ENCODE assay signal across 8 cellular contexts in genomic region chr2:39124000-39124769, GRCh38. TPM values are rescaled to one million over a fixed set of nuclear protein-coding genes. Genes with fewer than 3 reads are reported as not detected.
A peak's percentile ranks its signal among the peaks of the same experiment; 100 is the strongest.
DNase-seq lines count a peak whose midpoint lies in the region; ATAC-seq, FAIRE-seq and TF ChIP-seq lines count a peak whose summit lies in the region.

No MANE protein-coding gene starts in this region.

- no peaks in the 10 kb centered on the region for H3K36me3 ChIP-seq in GM23338 (ENCODE audit: insufficient read depth)
- H3K36me3 ChIP-seq in fibroblast of lung (ENCODE audit: control insufficient read depth, insufficient read depth, low read length), result no peaks in the 10 kb centered on the region

- no peaks in the 10 kb centered on the region for H3K9me2 ChIP-seq in GM23338 (ENCODE audit: insufficient read depth)

- H3K27me3 ChIP-seq in GM23338 (ENCODE audit: insufficient read depth), result no peaks in the 10 kb centered on the region
- H3K27me3 ChIP-seq in fibroblast of lung (ENCODE audit: control insufficient read depth, insufficient read depth, low read length), result no peaks in the 10 kb centered on the region

- peak; percentile 78 for ATAC-seq in GM23338
- ATAC-seq in naive thymus-derived CD8-positive, alpha-beta T cell, result peak; percentile 68 to 80
- ATAC-seq in stimulated activated naive B cell treated with anti-CD40 and anti-IgM and Interleukin-4, amounts not matched to agents 10 μg/mL and 1 μg/mL and 100 μg/mL, for 72 hours (replicated peaks), result peak; percentile 79 to 82

- DNase-seq in ELF-1 (ENCODE audit: low read depth, low spot score) (peak; percentile 98), GM23338 (ENCODE audit: low spot score) (peak; percentile 100), Kasumi-1 (lab: John Stamatoyannopoulos, UW) (peak; percentile 89 to 93), RCC 7860 (ENCODE audit: low spot score) (peak; percentile 83), fibroblast of lung (ENCODE audit: low read depth in 2 of 2) (peak; percentile 95 to 96)
- peak; percentile 90 to 94 for DNase-seq in activated T-helper 1 cell treated with anti-CD3 and anti-CD28 coated beads, Interleukin-2, amount 50 U/mL, for 16 hours (ENCODE audit: low read depth in 1 of 2, low spot score in 1 of 2)
- peak; percentile 89 to 98 (median 96) for DNase-seq in naive thymus-derived CD8-positive, alpha-beta T cell
- DNase-seq in stimulated activated naive B cell treated with anti-CD40 and anti-IgM and Interleukin-4, amounts not matched to agents 10 μg/mL and 1 μg/mL and 100 μg/mL, for 72 hours, result peak; percentile 96

- peak overlapping the region; percentile 68 for H3K4me3 ChIP-seq in GM23338
- H3K4me3 ChIP-seq in fibroblast of lung (replicated peaks in 1 of 4; ENCODE audit: control extremely low read depth in 1 of 4, insufficient read depth in 1 of 4, low read depth in 3 of 4, low read length in 4 of 4), result peak overlapping the region; percentile 66 to 89 (median 80)

- H4K20me1 ChIP-seq in GM23338 (replicated peaks; ENCODE audit: insufficient read depth) (peaks cover under 1% of the 10 kb centered on the region; the same call in 1 of the 2 replicates), fibroblast of lung (ENCODE audit: control insufficient read depth, extremely low read depth, insufficient read depth, low read length) (no peaks in the 10 kb centered on the region)

- peak overlapping the region; percentile 99 for H3K27ac Mint-ChIP-seq in GM23338
- H3K27ac Mint-ChIP-seq in naive thymus-derived CD8-positive, alpha-beta T cell, result peak overlapping the region; percentile 89 to 99 (median 95)
- peak overlapping the region; percentile 97 for H3K27ac Mint-ChIP-seq in stimulated activated naive B cell treated with anti-CD40 and anti-IgM and Interleukin-4, amounts not matched to agents 10 μg/mL and 1 μg/mL and 100 μg/mL, for 72 hours

- peak overlapping the region; percentile 83 for H3K4me3 Mint-ChIP-seq in GM23338
- peak overlapping the region; percentile 85 to 99 (median 94) for H3K4me3 Mint-ChIP-seq in naive thymus-derived CD8-positive, alpha-beta T cell
- H3K4me3 Mint-ChIP-seq in stimulated activated naive B cell treated with anti-CD40 and anti-IgM and Interleukin-4, amounts not matched to agents 10 μg/mL and 1 μg/mL and 100 μg/mL, for 72 hours, result peak overlapping the region; percentile 87 to 88

- H3K27me3 Mint-ChIP-seq in GM23338 (ENCODE audit: insufficient read depth, low read depth, poor library complexity), result peaks cover 10% of the 10 kb centered on the region
- H3K27me3 Mint-ChIP-seq in naive thymus-derived CD8-positive, alpha-beta T cell, result no peaks in the 10 kb centered on the region
- no peaks in the 10 kb centered on the region for H3K27me3 Mint-ChIP-seq in stimulated activated naive B cell treated with anti-CD40 and anti-IgM and Interleukin-4, amounts not matched to agents 10 μg/mL and 1 μg/mL and 100 μg/mL, for 72 hours

- H3K9ac ChIP-seq in fibroblast of lung (ENCODE audit: insufficient read depth, low read length), result peak overlapping the region; percentile 61

- peaks cover 26% of the 10 kb centered on the region for H3K4me1 Mint-ChIP-seq in GM23338
- peaks cover 16 to 68% (median 52%) of the 10 kb centered on the region in 4 donors for H3K4me1 Mint-ChIP-seq in naive thymus-derived CD8-positive, alpha-beta T cell
- H3K4me1 Mint-ChIP-seq in stimulated activated naive B cell treated with anti-CD40 and anti-IgM and Interleukin-4, amounts not matched to agents 10 μg/mL and 1 μg/mL and 100 μg/mL, for 72 hours, result peaks cover 16 to 36% of the 10 kb centered on the region in 2 donors

- H3K4me2 ChIP-seq in GM23338, result peak overlapping the region; percentile 91
- peak overlapping the region; percentile 96 for H3K4me2 ChIP-seq in fibroblast of lung (ENCODE audit: extremely low read depth, insufficient read depth, low read length)

- POLR2A ChIA-PET in naive thymus-derived CD8-positive, alpha-beta T cell (lab: Charles Lee), result interaction anchor here (0.6 to 2.3 kb wide), 21 partner anchors 9 to 373 kb away, joined by 3 to 28 read pairs (median 5); partner anchors contain the start of gene SRSF7

- H3K4me1 ChIP-seq in GM23338 (ENCODE audit: insufficient read depth) (peaks cover 24% of the 10 kb centered on the region), fibroblast of lung (ENCODE audit: control insufficient read depth, extremely low read depth, insufficient read depth, low read length) (peaks cover 6% of the 10 kb centered on the region)

- peaks cover 5% of the 10 kb centered on the region; the same call in 1 of the 3 replicates for H3K36me3 Mint-ChIP-seq in GM23338 (ENCODE audit: low read depth)
- H3K36me3 Mint-ChIP-seq in naive thymus-derived CD8-positive, alpha-beta T cell, result no peaks in the 10 kb centered on the region
- H3K36me3 Mint-ChIP-seq in stimulated activated naive B cell treated with anti-CD40 and anti-IgM and Interleukin-4, amounts not matched to agents 10 μg/mL and 1 μg/mL and 100 μg/mL, for 72 hours, result peaks cover 0 to 2% of the 10 kb centered on the region in 2 donors

- H3K27ac ChIP-seq in GM23338 (ENCODE audit: low read depth) (peak overlapping the region; percentile 99), fibroblast of lung (ENCODE audit: insufficient read depth, low read length) (peak overlapping the region; percentile 88)

- H3K79me2 ChIP-seq in GM23338 (replicated peaks; ENCODE audit: insufficient read depth), result peaks cover 19% of the 10 kb centered on the region
- peaks cover 8% of the 10 kb centered on the region for H3K79me2 ChIP-seq in fibroblast of lung (ENCODE audit: control insufficient read depth, insufficient read depth, low read length)

- FAIRE-seq in RCC 7860 (lab: Jason Lieb, UNC), result no peak

- peaks cover 4% of the 10 kb centered on the region; the same call in 1 of the 3 replicates for H3K9me3 Mint-ChIP-seq in GM23338
- no peaks in the 10 kb centered on the region for H3K9me3 Mint-ChIP-seq in naive thymus-derived CD8-positive, alpha-beta T cell
- no peaks in the 10 kb centered on the region for H3K9me3 Mint-ChIP-seq in stimulated activated naive B cell treated with anti-CD40 and anti-IgM and Interleukin-4, amounts not matched to agents 10 μg/mL and 1 μg/mL and 100 μg/mL, for 72 hours

- no peaks in the 10 kb centered on the region for H3K9me3 ChIP-seq in fibroblast of lung (ENCODE audit: control insufficient read depth, insufficient read depth, low read depth, low read length)

- peak overlapping the region; percentile 93 for H2AFZ ChIP-seq in GM23338
- peak overlapping the region; percentile 94 for H2AFZ ChIP-seq in fibroblast of lung (ENCODE audit: low read length)

- TF ChIP-seq CTCF in GM23338 (conservative IDR thresholded peaks at IDR 0.05; ENCODE audit: low read depth in 2 of 2) (peak; percentile 51 to 77), fibroblast of lung (conservative IDR thresholded peaks at IDR 0.05 in 1 of 2, IDR thresholded peaks at IDR 0.05 in 1 of 2; ENCODE audit: low read depth in 1 of 2, low read length in 2 of 2) (peak; percentile 19 to 50)

- H3F3A ChIP-seq in GM23338 (replicated peaks; ENCODE audit: low read depth), result peaks cover 23% of the 10 kb centered on the region

TF ChIP-seq in GM23338, 12 proteins besides CTCF, POLR2A, EP300 and RAD21:
- peak; percentile 93 for TF ChIP-seq POLR2AphosphoS5 (IDR thresholded peaks at IDR 0.05; ENCODE audit: low read depth)
- no peak for TF ChIP-seq JUNB (IDR thresholded peaks at IDR 0.05; ENCODE audit: unreplicated experiment)
- TF ChIP-seq CREB1 (CRISPR knock-in tag; IDR thresholded peaks at IDR 0.05; ENCODE audit: low read depth), result peak; percentile 95
- TF ChIP-seq, protein P1, sequence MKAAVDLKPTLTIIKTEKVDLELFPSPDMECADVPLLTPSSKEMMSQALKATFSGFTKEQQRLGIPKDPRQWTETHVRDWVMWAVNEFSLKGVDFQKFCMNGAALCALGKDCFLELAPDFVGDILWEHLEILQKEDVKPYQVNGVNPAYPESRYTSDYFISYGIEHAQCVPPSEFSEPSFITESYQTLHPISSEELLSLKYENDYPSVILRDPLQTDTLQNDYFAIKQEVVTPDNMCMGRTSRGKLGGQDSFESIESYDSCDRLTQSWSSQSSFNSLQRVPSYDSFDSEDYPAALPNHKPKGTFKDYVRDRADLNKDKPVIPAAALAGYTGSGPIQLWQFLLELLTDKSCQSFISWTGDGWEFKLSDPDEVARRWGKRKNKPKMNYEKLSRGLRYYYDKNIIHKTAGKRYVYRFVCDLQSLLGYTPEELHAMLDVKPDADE (IDR thresholded peaks at IDR 0.05), result peak; percentile 95
- no peak for TF ChIP-seq NANOG (IDR thresholded peaks at IDR 0.05; ENCODE audit: borderline replicate concordance)
TF ChIP-seq in GM23338: peak in this region for 3.

RNA-seq across cellular contexts. Expression of gene SOS1, which starts 3.3 kb away (rescaled TPM):
- total RNA-seq in GM23338 (2014; rRNA removed; shearing (Covaris generic)), result 21.9 and 25.2 TPM in 2 replicates
- polyA plus RNA-seq in GM23338 (2016; fragmentation: Nextera tagmentation; extraction: Ambion mirVana), result 13.4 and 14.2 TPM in 2 replicates
- 15.9 and 27.6 TPM in 2 replicates for total RNA-seq in fibroblast of lung
- 20.2 and 24.9 TPM in 2 replicates for polyA plus RNA-seq in fibroblast of lung
- 10.9 and 14.4 TPM in 2 replicates for polyA plus RNA-seq in fibroblast of lung (2012)
- polyA minus RNA-seq in fibroblast of lung (ENCODE audit: low replicate concordance), result 13.5 and 19.0 TPM in 2 replicates
- total RNA-seq in naive thymus-derived CD8-positive, alpha-beta T cell, result 10 to 100 TPM; 42.9 to 51.6 TPM
- 10 to 100 TPM; 10.6 to 13.7 (median 11.7) TPM for polyA plus RNA-seq in naive thymus-derived CD8-positive, alpha-beta T cell

Comparison
In these comparisons a context has a peak if more than half of its experiments do, and no peak if none do; other contexts are left out.
1. Peak in every context shown above with its lines: DNase-seq, ATAC-seq, H3K4me3 ChIP-seq and H3K27ac ChIP-seq.